ENCODE assay signal across 1 cellular context in the genomic region with DNA sequence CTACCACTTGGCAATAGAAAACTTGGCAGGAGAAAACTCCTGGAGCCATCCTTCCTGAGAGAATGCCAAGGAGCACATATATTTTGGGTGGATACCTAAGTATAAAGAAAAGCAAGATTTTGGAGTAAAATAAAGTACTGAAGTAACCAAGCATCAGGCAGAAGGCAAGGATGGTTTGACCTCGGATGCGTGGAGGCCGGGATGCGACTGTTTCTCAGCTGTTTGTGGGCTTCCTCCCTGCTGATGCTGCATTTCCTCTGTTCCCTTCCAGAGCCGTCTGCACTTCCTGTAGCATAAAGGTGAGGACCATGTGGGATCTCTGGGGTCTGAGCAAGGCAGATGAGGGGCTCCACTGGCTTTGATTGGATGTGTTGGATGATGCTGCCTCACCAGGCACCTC.
TF ChIP-seq lines count a peak whose summit lies in the region.

No MANE protein-coding gene starts in this region.

TF ChIP-seq in GM12878, 131 proteins besides CTCF, POLR2A, EP300 and RAD21:
- TF ChIP-seq CBX5 (IDR thresholded peaks at IDR 0.05; ENCODE audit: low read depth) = 0 out of 2 replicates have a peak, but pooled peaks have one; percentile 40
- no peak for TF ChIP-seq PKNOX1 (IDR thresholded peaks at IDR 0.05)
